ENCODE assay signal across 24 cellular contexts in genomic region chr10:83007521-83007920, GRCh38.
"Had no signal": no experiment of that assay in that cellular context is flagged by ENCODE, and none has a peak within 500 bp of the region (broad histone marks: within the 10 kb centered on the region; RNA-seq: fewer than 3 reads in every experiment).

No MANE protein-coding gene starts in this region.

- ATAC-seq: effector memory CD8-positive, alpha-beta T cell; esophagus mucosa; foreskin keratinocyte; gastrocnemius medialis; gastroesophageal sphincter; heart left ventricle; heart right ventricle had no signal

- H3K27me3 ChIP-seq: colonic mucosa, esophagus muscularis mucosa, esophagus squamous epithelium, foreskin keratinocyte, gastrocnemius medialis, gastroesophageal sphincter, heart left ventricle, heart right ventricle had no signal

- H3K9me3 ChIP-seq: colonic mucosa, esophagus muscularis mucosa, esophagus squamous epithelium, gastrocnemius medialis, gastroesophageal sphincter, heart left ventricle, heart right ventricle had no signal

- DNase-seq: colonic mucosa; cortex of kidney; dermis blood vessel endothelial cell; dorsolateral prefrontal cortex; effector CD4-positive, alpha-beta T cell; effector CD8-positive, alpha-beta T cell; effector memory CD4-positive, alpha-beta T cell; effector memory CD8-positive, alpha-beta T cell; endodermal cell; erythroblast; esophagus squamous epithelium; foreskin fibroblast; foreskin keratinocyte; foreskin melanocyte; gastrocnemius medialis; glutamatergic neuron; head of caudate nucleus; heart left ventricle; heart right ventricle had no signal

- H3K4me3 ChIP-seq: colonic mucosa, coronary artery, dorsolateral prefrontal cortex, esophagus muscularis mucosa, esophagus squamous epithelium, gastrocnemius medialis, gastroesophageal sphincter, heart left ventricle, heart right ventricle had no signal

- H3K27ac ChIP-seq: colonic mucosa, coronary artery, dorsolateral prefrontal cortex, epithelial cell of prostate, esophagus muscularis mucosa, esophagus squamous epithelium, foreskin keratinocyte, gastrocnemius medialis, gastroesophageal sphincter, heart left ventricle, heart right ventricle had no signal

- H3K4me1 ChIP-seq: colonic mucosa, esophagus muscularis mucosa, esophagus squamous epithelium, foreskin keratinocyte, gastrocnemius medialis, gastroesophageal sphincter, heart left ventricle, heart right ventricle had no signal

- H3K36me3 ChIP-seq: colonic mucosa, esophagus muscularis mucosa, esophagus squamous epithelium, gastrocnemius medialis, gastroesophageal sphincter, heart left ventricle, heart right ventricle had no signal
